ENCODE assay signal across 30 cellular contexts in genomic region chr3:80592792-80593191, GRCh38.
"Had no signal": no experiment of that assay in that cellular context is flagged by ENCODE, and none has a peak within 500 bp of the region (broad histone marks: within the 10 kb centered on the region; RNA-seq: fewer than 3 reads in every experiment).

No MANE protein-coding gene starts in this region.

- H3K4me1 ChIP-seq: ascending aorta had no signal

- ATAC-seq: activated CD4-positive, alpha-beta T cell treated with anti-CD3 and anti-CD28 coated beads for 36 hours; activated CD8-positive, alpha-beta memory T cell treated with anti-CD3 and anti-CD28 coated beads, Interleukin-2, amount 10 ng/mL, durations not matched to agents 7 days and 5 days; activated CD8-positive, alpha-beta T cell treated with anti-CD3 and anti-CD28 coated beads, Interleukin-2, amount 10 ng/mL, durations not matched to agents 7 days and 5 days; activated naive CD8-positive, alpha-beta T cell treated with anti-CD3 and anti-CD28 coated beads, Interleukin-2, amount 50 U/mL, for 24 hours had no signal

- H3K27ac ChIP-seq: ascending aorta, cardiac muscle cell, VCaP had no signal

- H3K4me3 ChIP-seq: ascending aorta, cardiac muscle cell had no signal

- H3K27me3 ChIP-seq: ascending aorta, cardiac muscle cell had no signal

- FAIRE-seq: bronchial epithelial cell had no signal

- H3K9me3 ChIP-seq: ascending aorta had no signal

- DNase-seq: activated B cell treated with CpG ODN at 0.5 μM for 24 hours; activated CD4-positive, alpha-beta memory T cell treated with anti-CD3 and anti-CD28 coated beads, Interleukin-2, amount 10 ng/mL, durations not matched to agents 7 days and 5 days; activated CD4-positive, alpha-beta T cell treated with anti-CD3 and anti-CD28 coated beads for 36 hours; activated CD4-positive, alpha-beta T cell treated with anti-CD3 and anti-CD28 coated beads for 48 hours; activated CD4-positive, alpha-beta T cell treated with anti-CD3 and anti-CD28 coated beads, Interleukin-2, amount 10 ng/mL, durations not matched to agents 7 days and 5 days; activated CD4-positive, alpha-beta T cell treated with anti-CD3 and anti-CD28 coated beads, Interleukin-2, amount 50 U/mL, for 48 hours; activated CD4-positive, CD25-positive, alpha-beta regulatory T cell treated with anti-CD3 and anti-CD28 coated beads, Interleukin-2, amount 50 U/mL, for 72 hours; activated CD8-positive, alpha-beta memory T cell treated with anti-CD3 and anti-CD28 coated beads for 24 hours; activated CD8-positive, alpha-beta memory T cell treated with anti-CD3 and anti-CD28 coated beads, Interleukin-2, amount 10 ng/mL, durations not matched to agents 7 days and 5 days; activated CD8-positive, alpha-beta memory T cell treated with anti-CD3 and anti-CD28 coated beads, Interleukin-2, amount 50 U/mL, for 48 hours; activated CD8-positive, alpha-beta T cell treated with anti-CD3 and anti-CD28 coated beads, Interleukin-2, amount 10 ng/mL, durations not matched to agents 7 days and 5 days; activated effector memory CD4-positive, alpha-beta T cell treated with Interleukin-2 at 50 U/mL for 16 hours; activated gamma-delta T cell; activated naive CD4-positive, alpha-beta T cell treated with anti-CD3 and anti-CD28 coated beads, Interleukin-2, amount 10 ng/mL, durations not matched to agents 7 days and 5 days; activated naive CD4-positive, alpha-beta T cell treated with Interleukin-2 at 50 U/mL for 16 hours; activated naive CD8-positive, alpha-beta T cell treated with anti-CD3 and anti-CD28 coated beads, Interleukin-2, amount 10 ng/mL, durations not matched to agents 7 days and 5 days; activated naive CD8-positive, alpha-beta T cell treated with anti-CD3 and anti-CD28 coated beads, Interleukin-2, amount 50 U/mL, for 24 hours; activated T-cell treated with anti-CD3 and anti-CD28 coated beads, Interleukin-2, amount 50 U/mL, for 24 hours; activated T-cell treated with anti-CD3 and anti-CD28 coated beads, Interleukin-2, amount 50 U/mL, for 48 hours; amygdala; anterior cingulate cortex; caudate nucleus; cerebellar nuclear complex; T-helper 1 cell; T-helper 2 cell; T-helper 9 cell had no signal

- H3K36me3 ChIP-seq: ascending aorta, cardiac muscle cell had no signal
